8 cellular contexts compared by ENCODE assay signal in the genomic region with DNA sequence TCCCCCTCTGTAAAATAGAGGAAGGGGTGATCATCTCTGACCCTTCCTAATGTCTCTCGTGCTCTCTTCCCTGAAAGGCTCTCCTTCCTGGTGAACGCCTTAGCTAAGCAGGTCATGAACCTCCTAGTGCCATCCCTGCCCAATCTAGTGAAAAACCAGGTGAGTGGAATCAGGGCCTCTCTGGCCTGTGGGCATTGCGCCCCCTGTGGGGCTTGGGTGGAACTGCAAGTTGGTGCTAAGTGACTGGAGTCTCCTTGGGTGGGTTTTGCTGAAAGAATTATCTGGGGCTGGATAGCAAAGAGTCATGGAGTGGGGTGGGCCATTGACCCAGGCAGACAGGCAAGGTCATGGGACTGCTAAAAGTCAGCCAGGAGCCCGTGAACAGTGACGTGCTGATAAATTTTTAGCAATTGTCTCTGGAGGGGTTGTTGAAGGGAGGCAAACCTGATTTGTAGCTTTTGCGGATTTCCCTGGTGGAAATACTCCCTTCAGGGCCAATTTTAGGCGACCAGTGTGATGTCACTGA. TPM values are rescaled to one million over a fixed set of nuclear protein-coding genes. Genes with fewer than 3 reads are reported as not detected.
DNase-seq lines count a peak whose midpoint lies in the region; ATAC-seq and TF ChIP-seq lines count a peak whose summit lies in the region.

No MANE protein-coding gene starts in this region.

- no peak overlapping the region for H3K4me3 ChIP-seq in mucosa of descending colon

- H3K36me3 Mint-ChIP-seq in activated CD4-positive, alpha-beta T cell treated with anti-CD3 and anti-CD28 coated beads, Interleukin-2, amount 10 ng/mL, durations not matched to agents 24 days and 14 days (ENCODE audit: low read depth), result no peaks in the 10 kb centered on the region
- H3K36me3 Mint-ChIP-seq in chondrocyte (ENCODE audit: low read depth), result no peaks in the 10 kb centered on the region

- no peaks in the 10 kb centered on the region for H3K4me1 Mint-ChIP-seq in activated CD4-positive, alpha-beta T cell treated with anti-CD3 and anti-CD28 coated beads, Interleukin-2, amount 10 ng/mL, durations not matched to agents 24 days and 14 days
- H3K4me1 Mint-ChIP-seq in chondrocyte (ENCODE audit: low read depth), result no peaks in the 10 kb centered on the region

- ATAC-seq in mucosa of descending colon, result peak; percentile 44
- no peak for ATAC-seq in HG02970 (IDR thresholded peaks at IDR 0.05; ENCODE audit: low FRiP score, unreplicated experiment)

- H3K9me3 ChIP-seq in mucosa of descending colon, result no peaks in the 10 kb centered on the region

- peaks cover 6% of the 10 kb centered on the region for H3K27me3 Mint-ChIP-seq in activated CD4-positive, alpha-beta T cell treated with anti-CD3 and anti-CD28 coated beads, Interleukin-2, amount 10 ng/mL, durations not matched to agents 24 days and 14 days
- H3K27me3 Mint-ChIP-seq in chondrocyte (ENCODE audit: low read depth), result peaks cover 71% of the 10 kb centered on the region

- H3K27ac Mint-ChIP-seq in activated CD4-positive, alpha-beta T cell treated with anti-CD3 and anti-CD28 coated beads, Interleukin-2, amount 10 ng/mL, durations not matched to agents 24 days and 14 days, result no peak overlapping the region
- H3K27ac Mint-ChIP-seq in chondrocyte (ENCODE audit: unreplicated experiment), result no peak overlapping the region

- TF ChIP-seq CTCF in GM12801 (IDR thresholded peaks at IDR 0.05; ENCODE audit: extremely low read depth, insufficient read length) (peak; percentile 57), chondrocyte (IDR thresholded peaks at IDR 0.05) (peak; percentile 87), mucosa of descending colon (IDR thresholded peaks at IDR 0.05) (peak; percentile 74)

- no peak overlapping the region for H3K4me3 Mint-ChIP-seq in activated CD4-positive, alpha-beta T cell treated with anti-CD3 and anti-CD28 coated beads, Interleukin-2, amount 10 ng/mL, durations not matched to agents 24 days and 14 days
- no peak overlapping the region for H3K4me3 Mint-ChIP-seq in chondrocyte (ENCODE audit: unreplicated experiment)

- no peaks in the 10 kb centered on the region for H3K36me3 ChIP-seq in mucosa of descending colon (ENCODE audit: low read depth)

- intact Hi-C loops in activated CD4-positive, alpha-beta T cell treated with anti-CD3 and anti-CD28 coated beads, Interleukin-2, amount 10 ng/mL, durations not matched to agents 24 days and 14 days (cut with micrococcal nuclease), result loop anchor here (1.0 kb wide), 1 partner anchor 390 kb away; no protein-coding TSS in a partner anchor
- intact Hi-C loops in mucosa of descending colon (cut with DNase I, micrococcal nuclease), result loop anchor here in 1 of 2 donors (10.0 kb wide), 1 partner anchor 387 kb away; no protein-coding TSS in a partner anchor

- no peaks in the 10 kb centered on the region for H3K9me3 Mint-ChIP-seq in activated CD4-positive, alpha-beta T cell treated with anti-CD3 and anti-CD28 coated beads, Interleukin-2, amount 10 ng/mL, durations not matched to agents 24 days and 14 days
- H3K9me3 Mint-ChIP-seq in chondrocyte (ENCODE audit: low read depth), result no peaks in the 10 kb centered on the region

- H3K4me1 ChIP-seq in mucosa of descending colon (ENCODE audit: low read depth), result no peaks in the 10 kb centered on the region

- peak; percentile 57 for DNase-seq in NCI-H1092 (lab: John Stamatoyannopoulos, UW)
- peak; percentile 90 for DNase-seq in activated CD4-positive, alpha-beta T cell treated with anti-CD3 and anti-CD28 coated beads, Interleukin-2, amount 10 ng/mL, durations not matched to agents 24 days and 14 days
- DNase-seq in chondrocyte (ENCODE audit: low spot score), result no peak
- DNase-seq in mucosa of descending colon, result peak in 2 of 3 donors; percentile 53 to 59
- peak; percentile 42 for DNase-seq in stimulated activated CD8-positive, alpha-beta memory T cell treated with anti-CD3 and anti-CD28 coated beads, Interleukin-7, amount 100 ng/mL, for 24 hours (ENCODE audit: low read depth)
- no peak for DNase-seq in NCI-H2107 (lab: John Stamatoyannopoulos, UW)

RNA-seq across cellular contexts. Expression of a gene that starts 8.9 kb away (rescaled TPM):
- total RNA-seq in activated CD4-positive, alpha-beta T cell treated with anti-CD3 and anti-CD28 coated beads, Interleukin-2, amount 10 ng/mL, durations not matched to agents 24 days and 14 days, result not detected in 2 replicates
- total RNA-seq in chondrocyte (not detected in 3 replicates), mucosa of descending colon (not detected)

RNA-seq across cellular contexts. Expression of a gene that starts 56.1 kb away (rescaled TPM):
- total RNA-seq in activated CD4-positive, alpha-beta T cell treated with anti-CD3 and anti-CD28 coated beads, Interleukin-2, amount 10 ng/mL, durations not matched to agents 24 days and 14 days, result not detected in 2 replicates
- total RNA-seq in chondrocyte (not detected in 3 replicates), mucosa of descending colon (not detected)

Comparison
In these comparisons a context has a peak if more than half of its experiments do, and no peak if none do; other contexts are left out.
1. DNase-seq: peak in NCI-H1092 (single experiment), activated CD4-positive, alpha-beta T cell treated with anti-CD3 and anti-CD28 coated beads, Interleukin-2, amount 10 ng/mL, durations not matched to agents 24 days and 14 days (single experiment), mucosa of descending colon (2 of 3) and stimulated activated CD8-positive, alpha-beta memory T cell treated with anti-CD3 and anti-CD28 coated beads, Interleukin-7, amount 100 ng/mL, for 24 hours (single experiment); none in chondrocyte (single experiment) and NCI-H2107 (single experiment).
2. Peak in every context shown above with its lines, with median percentiles within 50 percentile points of each other: CTCF ChIP-seq.